ENCODE assay signal across 23 cellular contexts in the genomic region with DNA sequence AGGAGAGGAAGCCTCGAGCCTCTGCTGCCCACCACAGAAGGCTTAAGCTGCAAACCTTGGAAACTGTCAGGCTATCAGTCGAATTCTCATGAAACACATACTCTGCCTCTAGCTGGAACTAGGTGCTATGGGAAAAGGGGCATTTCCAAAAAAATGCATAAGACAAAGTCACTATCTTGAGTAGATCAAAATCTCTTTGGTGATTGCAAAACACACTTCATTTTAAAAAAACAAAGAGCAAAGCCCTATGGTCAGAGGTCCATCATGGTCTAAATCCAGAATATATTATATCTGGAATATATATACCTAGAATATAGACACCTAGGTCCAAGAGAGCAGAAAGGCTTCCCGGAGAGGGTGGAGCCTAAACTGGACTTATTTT. TPM values are rescaled to one million over a fixed set of nuclear protein-coding genes. Genes with fewer than 3 reads are reported as not detected.
A peak's percentile ranks its signal among the peaks of the same experiment; 100 is the strongest.
DNase-seq lines count a peak whose midpoint lies in the region; ATAC-seq, FAIRE-seq and TF ChIP-seq lines count a peak whose summit lies in the region.
"Had no signal": no experiment of that assay in that cellular context is flagged by ENCODE, and none has a peak within 500 bp of the region (broad histone marks: within the 10 kb centered on the region; RNA-seq: fewer than 3 reads in every experiment).

No MANE protein-coding gene starts in this region.

- H4K20me1 ChIP-seq in Karpas-422 (ENCODE audit: insufficient read depth, low read depth, low read length): no peaks in the 10 kb centered on the region

- H3K4me3 ChIP-seq in A549 (no peak overlapping the region), right lobe of liver (no peak overlapping the region), trophoblast cell (ENCODE audit: low read depth, low read length) (no peak overlapping the region), Karpas-422 (ENCODE audit: low read length) (no peak overlapping the region)
- H3K4me3 ChIP-seq: GM23338, PC-9, SJSA1 had no signal

- peak overlapping the region; percentile 4 for H4K91ac ChIP-seq in trophoblast cell (ENCODE audit: low read depth, low read length)

- H3K36me3 ChIP-seq in right lobe of liver: no peaks in the 10 kb centered on the region
- no peaks in the 10 kb centered on the region for H3K36me3 ChIP-seq in trophoblast cell (ENCODE audit: control insufficient read depth in 1 of 2, insufficient read depth in 2 of 2, low read length in 2 of 2)
- H3K36me3 ChIP-seq in Karpas-422 (ENCODE audit: insufficient read depth, low read length): no peaks in the 10 kb centered on the region
- H3K36me3 ChIP-seq: SJSA1 had no signal

- no peak for TF ChIP-seq POLR2A in A549 (IDR thresholded peaks at IDR 0.05; ENCODE audit: low read length)
- TF ChIP-seq POLR2A in right lobe of liver (IDR thresholded peaks at IDR 0.05): no peak

- no peak overlapping the region for H2BK120ac ChIP-seq in trophoblast cell (ENCODE audit: insufficient read depth, low read length, poor library complexity)

- no peak for TF ChIP-seq RAD21 in A549 (conservative IDR thresholded peaks at IDR 0.05 in 1 of 2, IDR thresholded peaks at IDR 0.05 in 1 of 2)

- no peak overlapping the region for H3K18ac ChIP-seq in trophoblast cell (ENCODE audit: low read length)

- peak overlapping the region; percentile 36 for H2BK5ac ChIP-seq in trophoblast cell (ENCODE audit: low read depth, low read length, poor library complexity)

- no peaks in the 10 kb centered on the region for H3K9me2 ChIP-seq in Karpas-422 (replicated peaks; ENCODE audit: insufficient read depth, low read length)

- TF ChIP-seq CTCF in A549 (IDR thresholded peaks at IDR 0.05) (no peak), VCaP (conservative IDR thresholded peaks at IDR 0.05) (no peak), right lobe of liver (IDR thresholded peaks at IDR 0.05) (no peak), omental fat pad (IDR thresholded peaks at IDR 0.05) (no peak)

- no peak overlapping the region for H4K12ac ChIP-seq in trophoblast cell (ENCODE audit: low read depth, low read length)

- no peak overlapping the region for H2AFZ ChIP-seq in trophoblast cell (ENCODE audit: insufficient read depth, low read length, poor library complexity)
- no peak overlapping the region for H2AFZ ChIP-seq in Karpas-422 (ENCODE audit: low read length)
- H2AFZ ChIP-seq: GM23338, PC-9 had no signal

- 24% methylated on average over 3 of the region's 3 CpGs for WGBS in A549 (ENCODE audit: missing lambda C conversion rate)
- WGBS in right lobe of liver (ENCODE audit: insufficient coverage, low coverage, low lambda C conversion rate, missing lambda C conversion rate): 45% methylated on average over 3 of the region's 3 CpGs
- no CpG with 5 or more reads among the region's 3 CpGs for WGBS in trophoblast cell (ENCODE audit: extremely low coverage, insufficient coverage, insufficient read length)

- peak overlapping the region; percentile 15 for H2AK5ac ChIP-seq in trophoblast cell (ENCODE audit: low read length)

- no peak for FAIRE-seq in A549 (lab: Jason Lieb, UNC)
- FAIRE-seq: D721Med, GM18507 had no signal

- no peak overlapping the region for H3K4ac ChIP-seq in trophoblast cell (ENCODE audit: low read depth, low read length)

- H3K4me2 ChIP-seq in A549: peak overlapping the region; percentile 71
- no peak overlapping the region for H3K4me2 ChIP-seq in trophoblast cell (ENCODE audit: low read length)
- H3K4me2 ChIP-seq in Karpas-422 (ENCODE audit: low read depth, low read length, poor library complexity, severe bottlenecking): no peak overlapping the region
- H3K4me2 ChIP-seq: GM23338, PC-9 had no signal

- H3K27ac ChIP-seq in A549 (peak overlapping the region; percentile 54 to 77), VCaP (peak overlapping the region; percentile 86), right lobe of liver (peak overlapping the region in 2 of 3 donors; percentile 67 to 72), trophoblast cell (ENCODE audit: low read depth, low read length) (no peak overlapping the region), Karpas-422 (ENCODE audit: low read length) (no peak overlapping the region)
- H3K27ac ChIP-seq: C4-2B, PC-9, SJSA1 had no signal

- POLR2A ChIA-PET in A549 (lab: Yijun Ruan, JAX): no interaction called here

- no peak for DNase-seq in A549 (ENCODE audit: low read depth in 1 of 2, low spot score in 1 of 2)
- no peak for DNase-seq in right lobe of liver
- peak in 1 of 2 donors; percentile 65 for DNase-seq in trophoblast cell
- DNase-seq in Karpas-422: no peak
- no peak for DNase-seq in omental fat pad (ENCODE audit: low spot score)
- DNase-seq: CD8-positive, alpha-beta T cell; H9; Kasumi-1; NCI-H1105; NCI-H1436 treated with DMSO at 0.1 percent for 48 hours; NCI-H187 treated with DMSO at 0.1 percent for 48 hours; NCI-H524 treated with DMSO at 0.1 percent for 48 hours; NCI-H774; PC-9 had no signal

- H4K8ac ChIP-seq in trophoblast cell (ENCODE audit: low read depth, low read length): no peak overlapping the region

- H3K27me3 ChIP-seq in right lobe of liver: no peaks in the 10 kb centered on the region
- H3K27me3 ChIP-seq in trophoblast cell (ENCODE audit: insufficient read depth, low read length): no peaks in the 10 kb centered on the region
- H3K27me3 ChIP-seq in Karpas-422 (ENCODE audit: low read length): no peaks in the 10 kb centered on the region
- H3K27me3 ChIP-seq: SJSA1 had no signal

- TF ChIP-seq EP300 in A549 (IDR thresholded peaks at IDR 0.05): no peak

- no peak overlapping the region for H3K9ac ChIP-seq in trophoblast cell (ENCODE audit: low read length)
- no peak overlapping the region for H3K9ac ChIP-seq in Karpas-422 (ENCODE audit: low read length)

- H3K79me1 ChIP-seq in trophoblast cell (ENCODE audit: low read length): peaks cover 21% of the 10 kb centered on the region

- no peak for ATAC-seq in A549
- ATAC-seq in right lobe of liver: no peak
- ATAC-seq in omental fat pad (ENCODE audit: low FRiP score): no peak
- ATAC-seq in HG03460 (IDR thresholded peaks at IDR 0.05; ENCODE audit: unreplicated experiment): no peak
- ATAC-seq in GM19351 (IDR thresholded peaks at IDR 0.05; ENCODE audit: unreplicated experiment): no peak
- ATAC-seq: CD8-positive, alpha-beta T cell; GM23338; Right ventricle myocardium inferior had no signal

- H3K4me1 ChIP-seq in A549: peaks cover 42% of the 10 kb centered on the region
- H3K4me1 ChIP-seq in right lobe of liver: peaks cover 0 to 43% (median 10%) of the 10 kb centered on the region in 4 donors
- H3K4me1 ChIP-seq in trophoblast cell (ENCODE audit: control insufficient read depth in 1 of 2, insufficient read depth in 2 of 2, low read length in 2 of 2): peaks cover 13 to 16% of the 10 kb centered on the region in 2 experiments
- H3K4me1 ChIP-seq in Karpas-422 (ENCODE audit: low read length): no peaks in the 10 kb centered on the region

- peak overlapping the region; percentile 85 for H2BK12ac ChIP-seq in trophoblast cell (ENCODE audit: low read length)

- H3K9me3 ChIP-seq in A549 (no peaks in the 10 kb centered on the region), right lobe of liver (no peaks in the 10 kb centered on the region), trophoblast cell (ENCODE audit: insufficient read depth, low read depth, low read length) (no peaks in the 10 kb centered on the region), Karpas-422 (ENCODE audit: low read length) (no peaks in the 10 kb centered on the region)
- H3K9me3 ChIP-seq: SJSA1 had no signal

- no peaks in the 10 kb centered on the region for H3K79me2 ChIP-seq in trophoblast cell (ENCODE audit: control insufficient read depth, insufficient read depth, low read length, poor library complexity)
- H3K79me2 ChIP-seq in Karpas-422 (ENCODE audit: low read length): no peaks in the 10 kb centered on the region

- peak overlapping the region; percentile 14 for H3K14ac ChIP-seq in trophoblast cell (ENCODE audit: low read length)

- H3K23ac ChIP-seq in trophoblast cell (ENCODE audit: low read length): no peak overlapping the region

- intact Hi-C loops in right lobe of liver (cut with DNase I): no loop called here

- CTCF ChIA-PET in A549 (lab: Yijun Ruan, JAX): no interaction called here

TF ChIP-seq in A549, 52 proteins besides CTCF, POLR2A, EP300 and RAD21:
- TF ChIP-seq RNF2 (IDR thresholded peaks at IDR 0.05; ENCODE audit: borderline replicate concordance, low read depth) (no peak), ZNF302 (CRISPR knock-in tag; IDR thresholded peaks at IDR 0.05) (no peak), POLR2AphosphoS2 (conservative IDR thresholded peaks at IDR 0.05; ENCODE audit: low read length) (no peak), CBX8 (IDR thresholded peaks at IDR 0.05) (no peak), TFCP2L1 (CRISPR knock-in tag; IDR thresholded peaks at IDR 0.05) (no peak)
- TF ChIP-seq, protein P1, sequence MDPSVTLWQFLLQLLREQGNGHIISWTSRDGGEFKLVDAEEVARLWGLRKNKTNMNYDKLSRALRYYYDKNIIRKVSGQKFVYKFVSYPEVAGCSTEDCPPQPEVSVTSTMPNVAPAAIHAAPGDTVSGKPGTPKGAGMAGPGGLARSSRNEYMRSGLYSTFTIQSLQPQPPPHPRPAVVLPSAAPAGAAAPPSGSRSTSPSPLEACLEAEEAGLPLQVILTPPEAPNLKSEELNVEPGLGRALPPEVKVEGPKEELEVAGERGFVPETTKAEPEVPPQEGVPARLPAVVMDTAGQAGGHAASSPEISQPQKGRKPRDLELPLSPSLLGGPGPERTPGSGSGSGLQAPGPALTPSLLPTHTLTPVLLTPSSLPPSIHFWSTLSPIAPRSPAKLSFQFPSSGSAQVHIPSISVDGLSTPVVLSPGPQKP (IDR thresholded peaks at IDR 0.05; ENCODE audit: low read depth, low read length): no peak
TF ChIP-seq in A549: peak in this region for 0.

RNA-seq across cellular contexts. Expression of gene ENC1, which starts 59.8 kb away (rescaled TPM):
- polyA plus RNA-seq in A549 (2011; rRNA removed) (20.0 and 22.5 TPM in 2 replicates), A549 (2017; fragmentation: RNase III; extraction: RNeasy Plus Mini Kit Qiagen cat#74134 plus additional on column Dnase treatment) (17.0 to 21.3 TPM (median 20.4 TPM) in 3 replicates)
- 12.5 and 19.7 TPM in 2 replicates for polyA plus RNA-seq in A549 (2012; cell fraction: cytosol; rRNA removed)
- polyA plus RNA-seq in A549 (2012; cell fraction: nucleus; rRNA removed): 21.6 and 49.2 TPM in 2 replicates
- 37.4 and 38.2 TPM in 2 replicates for polyA minus RNA-seq in A549 (2011; rRNA and poly(A)+ RNA removed)
- total RNA-seq in right lobe of liver (1 to 10 TPM; 4.5 to 6.8 (median 5.5) TPM), omental fat pad (10 to 100 TPM in 3 of 4 donors, 1 to 10 TPM in 1; 7.8 to 22.1 (median 12.9) TPM)
- polyA plus RNA-seq in trophoblast cell (2013): 143 and 145 TPM in 2 replicates
- 0.15 and 0.25 TPM in 2 replicates for total RNA-seq in Karpas-422 (2014; rRNA removed; shearing (Covaris generic); ENCODE audit: low replicate concordance)

Comparison
In these comparisons a context has a peak if more than half of its experiments do, and no peak if none do; other contexts are left out.
1. H3K27ac ChIP-seq: peak in A549 (2 of 2), VCaP (single experiment) and right lobe of liver (2 of 3); none in trophoblast cell (single experiment) and Karpas-422 (single experiment).